ENCODE assay signal across 27 cellular contexts in the genomic region with DNA sequence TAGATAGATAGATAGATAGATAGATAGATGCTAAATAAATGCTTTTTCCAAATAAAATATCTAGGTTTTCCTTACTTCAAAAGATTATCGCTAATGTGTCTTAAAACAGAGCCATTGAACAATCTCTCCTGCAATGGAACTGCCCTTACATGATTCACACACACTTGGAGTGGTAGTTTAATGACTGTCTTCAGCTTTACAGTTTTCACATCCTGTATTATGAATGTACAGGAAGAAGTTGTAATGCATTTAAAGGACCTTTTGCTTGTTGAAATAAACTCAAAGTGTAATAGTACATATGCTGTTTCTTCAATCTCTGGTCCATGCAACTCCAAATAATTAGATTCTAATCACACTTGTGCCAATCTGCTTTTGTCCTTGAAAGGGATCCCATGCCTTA.
"Had no signal": no experiment of that assay in that cellular context is flagged by ENCODE, and none has a peak within 500 bp of the region (broad histone marks: within the 10 kb centered on the region; RNA-seq: fewer than 3 reads in every experiment).

No MANE protein-coding gene starts in this region.

- H3K4me3 ChIP-seq: ascending aorta, cardiac muscle cell had no signal

- H3K27me3 Mint-ChIP-seq: activated naive CD8-positive, alpha-beta T cell treated with anti-CD3 and anti-CD28 coated beads, Interleukin-2, amount 50 U/mL, for 24 hours; activated T-cell treated with anti-CD3 and anti-CD28 coated beads, Interleukin-2, amount 50 U/mL, for 24 hours; brain had no signal

- DNase-seq: activated CD4-positive, alpha-beta T cell treated with anti-CD3 and anti-CD28 coated beads for 48 hours; activated CD4-positive, alpha-beta T cell treated with anti-CD3 and anti-CD28 coated beads, Interleukin-2, amount 50 U/mL, for 4 hours; activated CD4-positive, CD25-positive, alpha-beta regulatory T cell treated with anti-CD3 and anti-CD28 coated beads, Interleukin-2, amount 50 U/mL, for 72 hours; activated CD8-positive, alpha-beta memory T cell treated with anti-CD3 and anti-CD28 coated beads, Interleukin-2, amount 50 U/mL, for 48 hours; activated CD8-positive, alpha-beta T cell treated with anti-CD3 and anti-CD28 coated beads, Interleukin-2, amount 10 ng/mL, durations not matched to agents 7 days and 5 days; activated effector memory CD4-positive, alpha-beta T cell treated with Interleukin-2 at 50 U/mL for 16 hours; activated naive CD4-positive, alpha-beta T cell; activated naive CD8-positive, alpha-beta T cell treated with anti-CD3 and anti-CD28 coated beads, Interleukin-2, amount 50 U/mL, for 24 hours; activated T-cell treated with anti-CD3 and anti-CD28 coated beads, Interleukin-2, amount 50 U/mL, for 24 hours; amniotic stem cell; Karpas-422; MM.1S; NCI-H1105; NCI-H1436 treated with DMSO at 0.1 percent for 48 hours; NCI-H187; NCI-H2081; NCI-H446; NCI-H524; SHP77 treated with DMSO at 0.1 percent for 48 hours had no signal

- FAIRE-seq: RCC 7860 had no signal

- H3K36me3 Mint-ChIP-seq: brain, WTC11 had no signal

- H3K4me3 Mint-ChIP-seq: activated CD8-positive, alpha-beta T cell treated with anti-CD3 and anti-CD28 coated beads, Interleukin-2, amount 10 ng/mL, durations not matched to agents 7 days and 5 days; activated naive CD8-positive, alpha-beta T cell treated with anti-CD3 and anti-CD28 coated beads, Interleukin-2, amount 50 U/mL, for 24 hours; activated T-cell treated with anti-CD3 and anti-CD28 coated beads, Interleukin-2, amount 50 U/mL, for 24 hours; activated T-helper 1 cell treated with anti-CD3 and anti-CD28 coated beads, Interleukin-12 subunit alpha, Interleukin-12 subunit beta, Interleukin-2, Interleukin-4 antibody, amounts not matched to agents 30 ng/mL and 10 ng/mL and 1 ng/mL, durations not matched to agents 14 hours and 24 hours and 36 hours; brain; T-helper 1 cell treated with Interleukin-12 subunit alpha and Interleukin-12 subunit beta and Interleukin-4 antibody, amounts not matched to agents 30 μg/mL and 1 μg/mL, for 36 hours; WTC11 had no signal

- H3K27ac Mint-ChIP-seq: activated CD8-positive, alpha-beta T cell treated with anti-CD3 and anti-CD28 coated beads, Interleukin-2, amount 10 ng/mL, durations not matched to agents 7 days and 5 days; activated naive CD4-positive, alpha-beta T cell treated with anti-CD3 and anti-CD28 coated beads, Interleukin-2, amount 50 U/mL, for 72 hours; activated naive CD8-positive, alpha-beta T cell treated with anti-CD3 and anti-CD28 coated beads, Interleukin-2, amount 50 U/mL, for 24 hours; activated T-cell treated with anti-CD3 and anti-CD28 coated beads, Interleukin-2, amount 50 U/mL, for 24 hours; activated T-helper 1 cell treated with anti-CD3 and anti-CD28 coated beads, Interleukin-12 subunit alpha, Interleukin-12 subunit beta, Interleukin-2, Interleukin-4 antibody, amounts not matched to agents 30 ng/mL and 10 ng/mL and 1 ng/mL, durations not matched to agents 14 hours and 24 hours and 36 hours; brain; T-helper 1 cell treated with Interleukin-12 subunit alpha and Interleukin-12 subunit beta and Interleukin-4 antibody, amounts not matched to agents 30 μg/mL and 1 μg/mL, for 36 hours; WTC11 had no signal

- H3K36me3 ChIP-seq: ascending aorta, cardiac muscle cell had no signal

- H3K27ac ChIP-seq: ascending aorta, cardiac muscle cell had no signal

- H3K27me3 ChIP-seq: ascending aorta, cardiac muscle cell had no signal

- H3K9me3 Mint-ChIP-seq: WTC11 had no signal

- H3K4me1 Mint-ChIP-seq: activated naive CD8-positive, alpha-beta T cell treated with anti-CD3 and anti-CD28 coated beads, Interleukin-2, amount 50 U/mL, for 24 hours; WTC11 had no signal
